Comparison of ENCODE assay signal across 31 cellular contexts in genomic region chr12:130375888-130376287, GRCh38. TPM values are rescaled to one million over a fixed set of nuclear protein-coding genes. Genes with fewer than 3 reads are reported as not detected.
"Had no signal": no experiment of that assay in that cellular context is flagged by ENCODE, and none has a peak within 500 bp of the region (broad histone marks: within the 10 kb centered on the region; RNA-seq: fewer than 3 reads in every experiment).

No MANE protein-coding gene starts in this region.

- H3K36me3 ChIP-seq: heart right ventricle, neural progenitor cell, right lobe of liver, stomach, thyroid gland had no signal

- FAIRE-seq: colon, keratinocyte had no signal

- H3K27me3 ChIP-seq: thyroid gland had no signal

- DNase-seq: dorsolateral prefrontal cortex; effector CD4-positive, alpha-beta T cell; foreskin fibroblast; glutamatergic neuron; heart right ventricle; hypothalamus; immature natural killer cell; mesenchymal stem cell; midbrain; naive thymus-derived CD4-positive, alpha-beta T cell; right lobe of liver; stimulated activated CD4-positive, alpha-beta T cell treated with anti-CD3 and anti-CD28 coated beads, Interleukin-12 subunit alpha, Interleukin-12 subunit beta, amount 100 ng/mL, for 4 hours; stimulated activated CD4-positive, alpha-beta T cell treated with anti-CD3 and anti-CD28 coated beads, Interleukin-1b, Interleukin-23, amount 100 ng/mL, for 48 hours; stimulated activated CD4-positive, alpha-beta T cell treated with anti-CD3 and anti-CD28 coated beads, Interleukin-4, amount 100 ng/mL, for 1 hour; stimulated activated CD8-positive, alpha-beta memory T cell treated with anti-CD3 and anti-CD28 coated beads, Interleukin-4, amount 100 ng/mL, for 48 hours; stimulated activated naive CD4-positive, alpha-beta T cell treated with Interleukin-2 at 50 U/mL for 16 hours; stomach; trophoblast cell had no signal

- H3K4me3 ChIP-seq: dorsolateral prefrontal cortex, heart right ventricle, neural progenitor cell, right lobe of liver, smooth muscle cell, stomach, thyroid gland had no signal

RNA-seq across cellular contexts. Expression of gene PIWIL1, which starts 38.2 kb away (rescaled TPM):
- total RNA-seq: heart right ventricle; left lobe of liver; lung microvascular endothelial cell; naive thymus-derived CD4-positive, alpha-beta T cell; osteoblast; progenitor cell of endocrine pancreas; right lobe of liver; smooth muscle cell; stomach; subcutaneous adipose tissue; temporal lobe; ureter had no signal
- polyA plus RNA-seq: esophagus; immature natural killer cell; naive thymus-derived CD4-positive, alpha-beta T cell; smooth muscle cell; stomach had no signal
